ENCODE assay signal across 9 cellular contexts in the genomic region with DNA sequence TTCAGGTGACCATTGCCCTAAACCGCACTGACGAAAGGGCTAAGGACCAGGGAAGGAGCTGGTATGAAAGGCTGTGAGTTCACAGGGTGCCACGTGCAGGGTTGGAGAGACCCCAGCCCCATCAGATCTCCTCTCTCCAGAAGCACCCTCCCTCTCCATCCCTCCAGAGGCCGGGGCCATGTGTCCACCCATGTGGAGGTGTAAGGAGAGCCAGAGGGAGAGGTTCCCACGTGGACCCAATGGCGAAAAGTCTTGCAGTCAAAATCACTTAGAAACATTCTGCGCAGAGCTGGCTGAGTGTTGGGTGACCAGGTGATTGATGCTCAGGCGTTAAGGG.
DNase-seq lines count a peak whose midpoint lies in the region; ATAC-seq and TF ChIP-seq lines count a peak whose summit lies in the region.
"Had no signal": no experiment of that assay in that cellular context is flagged by ENCODE, and none has a peak within 500 bp of the region (broad histone marks: within the 10 kb centered on the region; RNA-seq: fewer than 3 reads in every experiment).

No MANE protein-coding gene starts in this region.

- peak overlapping the region in 1 of 4 donors; percentile 1 for H3K27ac ChIP-seq in Peyer's patch
- H3K27ac ChIP-seq: SK-N-MC had no signal

- TF ChIP-seq POLR2A in Peyer's patch (IDR thresholded peaks at IDR 0.05) = no peak

- H3K4me1 ChIP-seq in Peyer's patch = peaks cover 0 to 15% (median 0%) of the 10 kb centered on the region in 4 donors

- DNase-seq in Peyer's patch = no peak
- no peak for DNase-seq in fibroblast of villous mesenchyme (ENCODE audit: low read depth)
- no peak for DNase-seq in sciatic nerve (ENCODE audit: low spot score)
- DNase-seq in HT-29 (ENCODE audit: low spot score) = no peak
- DNase-seq in NCI-H2171 (lab: John Stamatoyannopoulos, UW) = no peak
- DNase-seq in cerebellum (ENCODE audit: low spot score) = no peak

- no peaks in the 10 kb centered on the region for H3K36me3 ChIP-seq in Peyer's patch

- H3K4me3 ChIP-seq in Peyer's patch (peak overlapping the region; percentile 30 to 65 (median 46)), fibroblast of villous mesenchyme (ENCODE audit: low read depth, low read length) (peak overlapping the region; percentile 67)

- no peaks in the 10 kb centered on the region for H3K27me3 ChIP-seq in Peyer's patch

- no peaks in the 10 kb centered on the region for H3K9me3 ChIP-seq in Peyer's patch

- ATAC-seq in GM18511 (IDR thresholded peaks at IDR 0.05; ENCODE audit: unreplicated experiment) (peak; percentile 1), sciatic nerve (peak; percentile 44), GM18873 (IDR thresholded peaks at IDR 0.05; ENCODE audit: low FRiP score, unreplicated experiment) (no peak)

- TF ChIP-seq CTCF in Peyer's patch (IDR thresholded peaks at IDR 0.05) = no peak
- TF ChIP-seq CTCF in fibroblast of villous mesenchyme (IDR thresholded peaks at IDR 0.05; ENCODE audit: insufficient read depth, low read depth, low read length) = no peak

- intact Hi-C loops in sciatic nerve (cut with DNase I) = no loop called here
